ENCODE assay signal across 9 cellular contexts in the genomic region with DNA sequence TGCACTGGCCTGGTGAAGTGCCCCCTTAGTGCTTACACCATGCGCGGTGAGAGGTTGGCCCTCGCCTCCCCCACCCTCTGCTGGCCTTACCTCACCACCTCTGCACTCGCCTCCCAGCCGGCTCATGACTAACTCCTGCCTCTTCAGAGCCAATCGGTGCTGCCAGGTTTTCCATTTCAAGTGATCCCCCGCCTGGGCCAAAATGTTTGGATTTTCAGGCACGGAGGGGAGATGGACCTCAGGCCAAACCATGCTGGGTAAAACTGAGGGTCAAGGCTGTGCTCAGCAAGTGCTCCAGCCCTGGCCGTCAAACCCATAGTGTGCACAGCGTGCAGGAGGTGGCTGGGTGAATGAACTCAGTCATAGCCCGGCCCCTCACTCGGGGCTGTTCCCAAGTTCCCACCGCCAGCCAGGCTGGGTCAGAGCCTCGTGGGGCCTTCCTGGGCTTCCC.
DNase-seq lines count a peak whose midpoint lies in the region; TF ChIP-seq lines count a peak whose summit lies in the region.
"Had no signal": no experiment of that assay in that cellular context is flagged by ENCODE, and none has a peak within 500 bp of the region (broad histone marks: within the 10 kb centered on the region; RNA-seq: fewer than 3 reads in every experiment).

No MANE protein-coding gene starts in this region.

- no peak for TF ChIP-seq CTCF in foreskin fibroblast (IDR thresholded peaks at IDR 0.05; ENCODE audit: low read depth, low read length)

- H3K27me3 ChIP-seq in rectal smooth muscle tissue (ENCODE audit: control insufficient read depth, insufficient read depth, low read length), result no peaks in the 10 kb centered on the region

- peaks cover 24% of the 10 kb centered on the region for H3K4me1 ChIP-seq in rectal smooth muscle tissue (ENCODE audit: control insufficient read depth, insufficient read depth, low read length)

- H3K36me3 ChIP-seq in rectal smooth muscle tissue (ENCODE audit: control insufficient read depth, insufficient read depth, low read length), result no peaks in the 10 kb centered on the region

- no peak overlapping the region for H3K9ac ChIP-seq in rectal smooth muscle tissue (ENCODE audit: low read length)

- H3K4me3 ChIP-seq in foreskin fibroblast (ENCODE audit: low read depth in 1 of 2, low read length in 2 of 2), result no peak overlapping the region
- no peak overlapping the region for H3K4me3 ChIP-seq in rectal smooth muscle tissue (ENCODE audit: low read length)

- DNase-seq in Daoy (ENCODE audit: low read depth), result peak; percentile 92
- peak; percentile 21 for DNase-seq in T1000 (lab: John Stamatoyannopoulos, UW)
- DNase-seq in foreskin fibroblast, result peak; percentile 28 to 52
- DNase-seq in activated T-cell treated with anti-CD3 and anti-CD28 coated beads, Interleukin-2, amount 50 U/mL, for 48 hours, result no peak
- no peak for DNase-seq in hepatic stellate cell (ENCODE audit: low spot score)
- no peak for DNase-seq in mesenteric fat pad (ENCODE audit: low spot score)
- DNase-seq in activated gamma-delta T cell treated with Interleukin-2 at 50 U/mL for 16 hours, result no peak
- DNase-seq: stimulated activated CD4-positive, alpha-beta T cell treated with anti-CD3 and anti-CD28 coated beads, Interleukin-2, amount 100 ng/mL, for 48 hours had no signal

- H3K27ac ChIP-seq in rectal smooth muscle tissue (ENCODE audit: low read depth, low read length), result peak overlapping the region; percentile 33

Comparison
In these comparisons a context has a peak if more than half of its experiments do, and no peak if none do; other contexts are left out.
1. DNase-seq: peak in Daoy (single experiment), T1000 (single experiment) and foreskin fibroblast (2 of 2); none in activated T-cell treated with anti-CD3 and anti-CD28 coated beads, Interleukin-2, amount 50 U/mL, for 48 hours (0 of 2), hepatic stellate cell (single experiment), mesenteric fat pad (single experiment) and activated gamma-delta T cell treated with Interleukin-2 at 50 U/mL for 16 hours (single experiment).